In genomic region chr2:25109822-25110221, GRCh38 we compare ENCODE assay signal across 16 cellular contexts. TPM values are rescaled to one million over a fixed set of nuclear protein-coding genes. Genes with fewer than 3 reads are reported as not detected.
DNase-seq lines count a peak whose midpoint lies in the region; ATAC-seq lines count a peak whose summit lies in the region.
"Had no signal": no experiment of that assay in that cellular context is flagged by ENCODE, and none has a peak within 500 bp of the region (broad histone marks: within the 10 kb centered on the region; RNA-seq: fewer than 3 reads in every experiment).

No MANE protein-coding gene starts in this region.

- H3K4me2 ChIP-seq in mesenchymal stem cell (ENCODE audit: low read length, poor library complexity, severe bottlenecking): no peak overlapping the region

- no peak overlapping the region for H3K27ac ChIP-seq in mesenchymal stem cell (ENCODE audit: low read length, poor library complexity, severe bottlenecking)

- H2BK120ac ChIP-seq in mesenchymal stem cell (ENCODE audit: low read depth, low read length): no peak overlapping the region

- H3K14ac ChIP-seq in mesenchymal stem cell (ENCODE audit: low read length in 2 of 2): no peak overlapping the region

- H3K4me3 ChIP-seq in mesenchymal stem cell (ENCODE audit: insufficient read depth in 1 of 2, low read depth in 1 of 2, low read length in 2 of 2): no peak overlapping the region
- H3K4me3 ChIP-seq: MG63 had no signal

- no peak overlapping the region for H2BK12ac ChIP-seq in mesenchymal stem cell (ENCODE audit: low read length in 2 of 2)

- no peak overlapping the region for H3K18ac ChIP-seq in mesenchymal stem cell (ENCODE audit: low read depth in 1 of 2, low read length in 2 of 2)

- ATAC-seq in activated CD4-positive, CD25-positive, alpha-beta regulatory T cell treated with anti-CD3 and anti-CD28 coated beads, Interleukin-2, amount 50 U/mL, for 24 hours: no peak
- ATAC-seq in HG03520 (IDR thresholded peaks at IDR 0.05; ENCODE audit: unreplicated experiment): no peak
- ATAC-seq: Right ventricle myocardium inferior had no signal

- H2AFZ ChIP-seq in mesenchymal stem cell (ENCODE audit: low read depth, low read length): no peak overlapping the region

- H2AK5ac ChIP-seq in mesenchymal stem cell (ENCODE audit: low read length, severe bottlenecking): no peak overlapping the region

- H4K8ac ChIP-seq in mesenchymal stem cell (ENCODE audit: low read length): peak overlapping the region; percentile 43

- no peaks in the 10 kb centered on the region for H3K79me1 ChIP-seq in mesenchymal stem cell (replicated peaks; ENCODE audit: low read length, poor library complexity, severe bottlenecking)

- peaks cover 4% of the 10 kb centered on the region for H3K4me1 ChIP-seq in mesenchymal stem cell (ENCODE audit: control insufficient read depth, insufficient read depth, low read depth, low read length)

- H3K9ac ChIP-seq in mesenchymal stem cell (ENCODE audit: low read length): no peak overlapping the region

- H3K4ac ChIP-seq in mesenchymal stem cell (ENCODE audit: low read depth in 1 of 2, low read length in 2 of 2): no peak overlapping the region

- H3K36me3 ChIP-seq in mesenchymal stem cell (ENCODE audit: control insufficient read depth in 1 of 2, insufficient read depth in 2 of 2, low read depth in 1 of 2, low read length in 2 of 2): no peaks in the 10 kb centered on the region
- H3K36me3 ChIP-seq: MG63 had no signal

- no peak overlapping the region for H2BK15ac ChIP-seq in mesenchymal stem cell (ENCODE audit: low read depth, poor library complexity, severe bottlenecking)

- H4K91ac ChIP-seq in mesenchymal stem cell (ENCODE audit: low read length): no peak overlapping the region

- H3K27me3 ChIP-seq in mesenchymal stem cell (ENCODE audit: control insufficient read depth in 1 of 2, insufficient read depth in 1 of 2, low read length in 2 of 2): peaks cover 3 to 16% of the 10 kb centered on the region in 2 experiments
- H3K27me3 ChIP-seq: MG63 had no signal

- 88% methylated on average over 9 of the region's 9 CpGs for WGBS in mesenchymal stem cell

- no peak overlapping the region for H2BK5ac ChIP-seq in mesenchymal stem cell (ENCODE audit: low read depth, low read length, poor library complexity, severe bottlenecking)

- no peak overlapping the region for H3K23ac ChIP-seq in mesenchymal stem cell (ENCODE audit: low read length in 2 of 2)

- no peaks in the 10 kb centered on the region for H3K9me3 ChIP-seq in mesenchymal stem cell (ENCODE audit: control insufficient read depth, low read length)
- H3K9me3 ChIP-seq: MG63 had no signal

- DNase-seq in activated CD4-positive, alpha-beta T cell treated with anti-CD3 and anti-CD28 coated beads for 48 hours: peak; percentile 35
- no peak for DNase-seq in activated CD4-positive, alpha-beta T cell treated with anti-CD3 and anti-CD28 coated beads for 4 hours
- peak; percentile 27 for DNase-seq in stimulated activated CD4-positive, alpha-beta T cell treated with anti-CD3 and anti-CD28 coated beads, Interleukin-1b, Interleukin-23, amount 100 ng/mL, for 48 hours
- DNase-seq in stimulated activated CD4-positive, alpha-beta T cell treated with anti-CD3 and anti-CD28 coated beads, Interleukin-4, amount 100 ng/mL, for 24 hours: no peak
- DNase-seq in mesenchymal stem cell (no peak), COR-L47 (lab: John Stamatoyannopoulos, UW) (no peak)
- DNase-seq: 8988T, DMS153, MG63, NCI-H1092, NCI-H146, NCI-H2081 treated with DMSO at 0.1 percent for 48 hours, NCI-H524 treated with DMSO at 0.1 percent for 48 hours had no signal

RNA-seq across cellular contexts. Expression of gene POMC, which starts 58.6 kb away (rescaled TPM):
- not detected for polyA plus RNA-seq in mesenchymal stem cell (2013, experiment 1 of 2)
- not detected for polyA plus RNA-seq in mesenchymal stem cell (2013, experiment 2 of 2)

Comparison
In these comparisons a context has a peak if more than half of its experiments do, and no peak if none do; other contexts are left out.
1. DNase-seq: peak in activated CD4-positive, alpha-beta T cell treated with anti-CD3 and anti-CD28 coated beads for 48 hours (single experiment) and stimulated activated CD4-positive, alpha-beta T cell treated with anti-CD3 and anti-CD28 coated beads, Interleukin-1b, Interleukin-23, amount 100 ng/mL, for 48 hours (single experiment); none in activated CD4-positive, alpha-beta T cell treated with anti-CD3 and anti-CD28 coated beads for 4 hours (0 of 2), stimulated activated CD4-positive, alpha-beta T cell treated with anti-CD3 and anti-CD28 coated beads, Interleukin-4, amount 100 ng/mL, for 24 hours (single experiment), mesenchymal stem cell (single experiment) and COR-L47 (single experiment).